ENCODE assay signal across 28 cellular contexts in the genomic region with DNA sequence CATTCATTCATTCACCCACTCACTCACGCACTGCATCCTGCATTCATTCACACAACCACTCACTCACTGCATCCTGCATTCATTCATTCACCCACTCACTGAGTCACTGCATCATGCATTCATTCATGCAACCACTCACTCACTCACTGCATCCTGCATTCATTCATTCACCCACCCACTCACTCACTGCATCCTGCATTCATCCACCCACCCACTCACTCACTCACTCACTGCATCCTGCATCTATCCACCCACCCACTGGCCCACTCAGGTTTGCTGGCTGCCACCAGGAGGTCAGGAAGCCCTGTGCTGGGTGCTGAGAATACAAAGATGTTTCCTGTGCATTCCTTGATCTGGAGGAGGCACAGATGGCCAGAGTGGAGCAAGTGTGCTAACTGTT.
"Had no signal": no experiment of that assay in that cellular context is flagged by ENCODE, and none has a peak within 500 bp of the region (broad histone marks: within the 10 kb centered on the region; RNA-seq: fewer than 3 reads in every experiment).

No MANE protein-coding gene starts in this region.

- FAIRE-seq: pancreas had no signal

- H3K27ac ChIP-seq: left ventricle myocardium inferior, pancreas, prostate gland, skin epidermis, stomach, suprapubic skin, thoracic aorta, tibial artery, upper lobe of right lung, uterus had no signal

- DNase-seq: hypothalamus; immature natural killer cell; islet precursor cell; left ventricle myocardium inferior; midbrain; mucosa of descending colon; naive thymus-derived CD8-positive, alpha-beta T cell; nucleus accumbens; pancreas; retina; right cardiac atrium; stimulated activated CD4-positive, alpha-beta T cell treated with anti-CD3 and anti-CD28 coated beads, Interleukin-12 subunit alpha, Interleukin-12 subunit beta, amount 100 ng/mL, for 4 hours; stimulated activated CD4-positive, alpha-beta T cell treated with anti-CD3 and anti-CD28 coated beads, Interleukin-15, amount 100 ng/mL, for 24 hours; stimulated activated CD4-positive, alpha-beta T cell treated with anti-CD3 and anti-CD28 coated beads, Interleukin-2, amount 100 ng/mL, for 24 hours; stimulated activated CD4-positive, alpha-beta T cell treated with anti-CD3 and anti-CD28 coated beads, Interleukin-4, amount 100 ng/mL, for 1 hour; stimulated activated naive B cell treated with anti-CD40 and anti-IgM and Interleukin-4, amounts not matched to agents 10 μg/mL and 1 μg/mL and 100 μg/mL, for 72 hours; stimulated activated naive CD8-positive, alpha-beta T cell treated with anti-CD3 and anti-CD28 coated beads, Interleukin-15, Interleukin-2, amounts not matched to agents 100 U/mL and 50 U/mL, for 24 hours; stomach; tibial artery; trophoblast cell; upper lobe of right lung; uterus had no signal

- H3K4me3 ChIP-seq: left ventricle myocardium inferior, lung, mucosa of descending colon, pancreas, prostate gland, skin epidermis, stomach, suprapubic skin, thoracic aorta, tibial artery, upper lobe of right lung, uterus had no signal

- H3K27me3 ChIP-seq: pancreas, stomach, suprapubic skin, tibial artery, upper lobe of right lung, uterus had no signal

- H3K36me3 ChIP-seq: left ventricle myocardium inferior, pancreas, prostate gland, stomach, suprapubic skin, thoracic aorta, tibial artery, upper lobe of right lung, uterus had no signal

- ATAC-seq: mucosa of descending colon; naive thymus-derived CD8-positive, alpha-beta T cell; pancreas; right cardiac atrium; sciatic nerve; stimulated activated naive B cell treated with anti-CD40 and anti-IgM and Interleukin-4, amounts not matched to agents 10 μg/mL and 1 μg/mL and 100 μg/mL, for 72 hours; stimulated activated naive CD8-positive, alpha-beta T cell treated with anti-CD3 and anti-CD28 coated beads, Interleukin-15, Interleukin-2, amounts not matched to agents 100 U/mL and 50 U/mL, for 24 hours; upper lobe of right lung had no signal

- H3K9me3 ChIP-seq: left ventricle myocardium inferior, mucosa of descending colon, pancreas, prostate gland, stomach, suprapubic skin, thoracic aorta, tibial artery, upper lobe of right lung, uterus had no signal

- H3K4me1 ChIP-seq: prostate gland, uterus had no signal
